In the genomic region with DNA sequence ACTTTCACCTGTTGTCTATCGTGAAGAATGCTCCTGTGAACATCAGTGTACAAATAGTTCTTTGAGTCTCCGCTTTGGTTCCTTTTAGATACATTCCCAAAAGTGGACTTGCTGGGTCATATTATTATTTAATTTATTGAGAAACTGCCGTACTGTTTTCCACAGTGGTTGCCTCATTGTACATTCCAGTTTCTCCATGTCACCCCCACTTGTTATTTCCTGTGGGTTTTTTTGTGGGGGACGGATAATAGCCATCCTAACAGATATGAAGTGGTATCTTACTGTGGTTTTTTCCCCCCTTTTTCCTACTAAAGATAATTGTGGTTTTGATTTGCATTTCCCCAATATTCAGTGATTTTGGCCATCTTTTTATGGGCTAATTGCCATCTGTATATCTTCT, we compare ENCODE assay signal across 17 cellular contexts.
"Had no signal": no experiment of that assay in that cellular context is flagged by ENCODE, and none has a peak within 500 bp of the region (broad histone marks: within the 10 kb centered on the region; RNA-seq: fewer than 3 reads in every experiment).

No MANE protein-coding gene starts in this region.

- H3K9me3 Mint-ChIP-seq: activated T-helper 1 cell treated with anti-CD3 and anti-CD28 coated beads, Interleukin-12 subunit alpha, Interleukin-12 subunit beta, Interleukin-2, Interleukin-4 antibody, amounts not matched to agents 30 ng/mL and 10 ng/mL and 1 ng/mL, durations not matched to agents 14 hours and 24 hours and 36 hours; WTC11 had no signal

- ATAC-seq: stimulated activated naive CD8-positive, alpha-beta T cell treated with anti-CD3 and anti-CD28 coated beads, Interleukin-15, Interleukin-2, amounts not matched to agents 100 U/mL and 50 U/mL, for 24 hours; WTC11 had no signal

- H3K9me3 ChIP-seq: esophagus muscularis mucosa, SJSA1, tibial nerve had no signal

- H3K27ac ChIP-seq: brain microvascular endothelial cell, esophagus muscularis mucosa, SJSA1, tibial nerve had no signal

- H3K27ac Mint-ChIP-seq: activated T-helper 1 cell treated with anti-CD3 and anti-CD28 coated beads, Interleukin-12 subunit alpha, Interleukin-12 subunit beta, Interleukin-2, Interleukin-4 antibody, amounts not matched to agents 30 ng/mL and 10 ng/mL and 1 ng/mL, durations not matched to agents 14 hours and 24 hours and 36 hours; progenitor cell of endocrine pancreas had no signal

- H3K4me1 ChIP-seq: esophagus muscularis mucosa, SJSA1, tibial nerve had no signal

- DNase-seq: activated CD4-positive, alpha-beta T cell treated with anti-CD3 and anti-CD28 coated beads for 4 hours; activated CD8-positive, alpha-beta memory T cell treated with anti-CD3 and anti-CD28 coated beads, Interleukin-2, amount 50 U/mL, for 4 hours; activated gamma-delta T cell treated with Interleukin-2 at 50 U/mL for 16 hours; aorta; brain microvascular endothelial cell; cerebellar nuclear complex; effector CD4-positive, alpha-beta T cell; stimulated activated CD4-positive, alpha-beta T cell treated with anti-CD3 and anti-CD28 coated beads, Interleukin-12 subunit alpha, Interleukin-12 subunit beta, amount 100 ng/mL, for 4 hours; stimulated activated CD4-positive, alpha-beta T cell treated with anti-CD3 and anti-CD28 coated beads, Interleukin-1b, Interleukin-23, amount 100 ng/mL, for 48 hours; stimulated activated naive CD8-positive, alpha-beta T cell treated with anti-CD3 and anti-CD28 coated beads, Interleukin-15, Interleukin-2, amounts not matched to agents 100 U/mL and 50 U/mL, for 24 hours; T-helper 2 cell had no signal

- H3K4me3 ChIP-seq: esophagus muscularis mucosa, SJSA1, tibial nerve had no signal

- H3K27me3 ChIP-seq: brain microvascular endothelial cell, esophagus muscularis mucosa, SJSA1, tibial nerve had no signal

- H3K27me3 Mint-ChIP-seq: progenitor cell of endocrine pancreas had no signal

- H3K4me3 Mint-ChIP-seq: activated T-helper 1 cell treated with anti-CD3 and anti-CD28 coated beads, Interleukin-12 subunit alpha, Interleukin-12 subunit beta, Interleukin-2, Interleukin-4 antibody, amounts not matched to agents 30 ng/mL and 10 ng/mL and 1 ng/mL, durations not matched to agents 14 hours and 24 hours and 36 hours; WTC11 had no signal
